ENCODE assay signal across 25 cellular contexts in genomic region chr5:86525623-86526022, GRCh38.
"Had no signal": no experiment of that assay in that cellular context is flagged by ENCODE, and none has a peak within 500 bp of the region (broad histone marks: within the 10 kb centered on the region; RNA-seq: fewer than 3 reads in every experiment).

No MANE protein-coding gene starts in this region.

- H3K4me1 Mint-ChIP-seq: naive thymus-derived CD4-positive, alpha-beta T cell; nephron; neural progenitor cell; stimulated activated memory B cell treated with anti-CD40 and anti-IgM and Interleukin-4, amounts not matched to agents 10 μg/mL and 1 μg/mL and 100 μg/mL, for 72 hours had no signal

- H3K27me3 ChIP-seq: dorsolateral prefrontal cortex, gastrocnemius medialis, hepatocyte, left lung, neural progenitor cell, right atrium auricular region, tibial nerve, upper lobe of left lung had no signal

- H3K36me3 ChIP-seq: gastrocnemius medialis, left lung, neural progenitor cell, prostate gland, right atrium auricular region, thoracic aorta, tibial nerve, upper lobe of left lung had no signal

- H3K4me1 ChIP-seq: gastrocnemius medialis, left lung, neural progenitor cell, parathyroid adenoma, prostate gland, right atrium auricular region, tibial nerve, upper lobe of left lung had no signal

- H3K79me2 ChIP-seq: hepatocyte, parathyroid adenoma had no signal

- H3K4me3 Mint-ChIP-seq: naive thymus-derived CD4-positive, alpha-beta T cell; nephron; neural progenitor cell; stimulated activated memory B cell treated with anti-CD40 and anti-IgM and Interleukin-4, amounts not matched to agents 10 μg/mL and 1 μg/mL and 100 μg/mL, for 72 hours had no signal

- H3K27ac ChIP-seq: dorsolateral prefrontal cortex, gastrocnemius medialis, hepatocyte, left lung, neural progenitor cell, parathyroid adenoma, prostate gland, right atrium auricular region, thoracic aorta, tibial nerve, upper lobe of left lung had no signal

- H3K4me2 ChIP-seq: hepatocyte, neural progenitor cell, smooth muscle cell had no signal

- H3K9ac ChIP-seq: neural progenitor cell, parathyroid adenoma had no signal

- DNase-seq: dorsolateral prefrontal cortex; effector CD4-positive, alpha-beta T cell; foreskin fibroblast; gastrocnemius medialis; head of caudate nucleus; left cardiac atrium; left lung; mesenchymal stem cell; midbrain; naive thymus-derived CD4-positive, alpha-beta T cell; stimulated activated CD4-positive, alpha-beta T cell treated with anti-CD3 and anti-CD28 coated beads, Interleukin-2, amount 100 ng/mL, for 24 hours; stimulated activated CD4-positive, alpha-beta T cell treated with anti-CD3 and anti-CD28 coated beads, Interleukin-4, amount 100 ng/mL, for 4 hours; stimulated activated naive CD8-positive, alpha-beta T cell treated with anti-CD3 and anti-CD28 coated beads, Interleukin-15, Interleukin-2, amounts not matched to agents 100 U/mL and 50 U/mL, for 24 hours; upper lobe of left lung had no signal

- H3K9me3 ChIP-seq: gastrocnemius medialis, prostate gland, thoracic aorta, tibial nerve, upper lobe of left lung had no signal

- ATAC-seq: gastrocnemius medialis; left cardiac atrium; left lung; naive thymus-derived CD4-positive, alpha-beta T cell; sciatic nerve; stimulated activated memory B cell treated with anti-CD40 and anti-IgM and Interleukin-4, amounts not matched to agents 10 μg/mL and 1 μg/mL and 100 μg/mL, for 72 hours; stimulated activated naive CD8-positive, alpha-beta T cell treated with anti-CD3 and anti-CD28 coated beads, Interleukin-15, Interleukin-2, amounts not matched to agents 100 U/mL and 50 U/mL, for 24 hours had no signal

- H3K9me3 Mint-ChIP-seq: nephron, neural progenitor cell had no signal

- H2AFZ ChIP-seq: hepatocyte, neural progenitor cell, parathyroid adenoma had no signal

- H3K4me3 ChIP-seq: dorsolateral prefrontal cortex, gastrocnemius medialis, hepatocyte, left lung, neural progenitor cell, prostate gland, right atrium auricular region, smooth muscle cell, thoracic aorta, tibial nerve, upper lobe of left lung had no signal

- H3K27ac Mint-ChIP-seq: naive thymus-derived CD4-positive, alpha-beta T cell; nephron; neural progenitor cell; stimulated activated memory B cell treated with anti-CD40 and anti-IgM and Interleukin-4, amounts not matched to agents 10 μg/mL and 1 μg/mL and 100 μg/mL, for 72 hours had no signal

- H3K36me3 Mint-ChIP-seq: naive thymus-derived CD4-positive, alpha-beta T cell; neural progenitor cell; stimulated activated memory B cell treated with anti-CD40 and anti-IgM and Interleukin-4, amounts not matched to agents 10 μg/mL and 1 μg/mL and 100 μg/mL, for 72 hours had no signal
